ENCODE assay signal across 11 cellular contexts in genomic region chr10:96244354-96244753, GRCh38. TPM values are rescaled to one million over a fixed set of nuclear protein-coding genes. Genes with fewer than 3 reads are reported as not detected.
A peak's percentile ranks its signal among the peaks of the same experiment; 100 is the strongest.
DNase-seq lines count a peak whose midpoint lies in the region; ATAC-seq and TF ChIP-seq lines count a peak whose summit lies in the region.
"Had no signal": no experiment of that assay in that cellular context is flagged by ENCODE, and none has a peak within 500 bp of the region (broad histone marks: within the 10 kb centered on the region; RNA-seq: fewer than 3 reads in every experiment).

No MANE protein-coding gene starts in this region.

- no peak overlapping the region for H3K4me3 Mint-ChIP-seq in naive thymus-derived CD4-positive, alpha-beta T cell
- H3K4me3 Mint-ChIP-seq in Caco-2 (ENCODE audit: unreplicated experiment) = no peak overlapping the region
- no peak overlapping the region for H3K4me3 Mint-ChIP-seq in activated CD8-positive, alpha-beta T cell treated with anti-CD3 and anti-CD28 coated beads, Interleukin-2, amount 10 ng/mL, durations not matched to agents 7 days and 5 days

- BruUV-seq in Caco-2 (replicated peaks; lab: Mats Ljungman, UMichigan) = no TSS peak

- H3K27me3 ChIP-seq in naive thymus-derived CD4-positive, alpha-beta T cell (ENCODE audit: control insufficient read depth in 2 of 2, insufficient read depth in 2 of 2, low read length in 2 of 2) = no peaks in the 10 kb centered on the region
- H3K27me3 ChIP-seq in Caco-2 (replicated peaks; ENCODE audit: control insufficient read depth, insufficient read depth, low read length) = no peaks in the 10 kb centered on the region

- H3K36me3 Mint-ChIP-seq in naive thymus-derived CD4-positive, alpha-beta T cell = peaks cover 0 to 5% (median 0%) of the 10 kb centered on the region in 5 donors
- no peaks in the 10 kb centered on the region for H3K36me3 Mint-ChIP-seq in Caco-2 (ENCODE audit: insufficient read depth, unreplicated experiment)
- H3K36me3 Mint-ChIP-seq in activated CD8-positive, alpha-beta T cell treated with anti-CD3 and anti-CD28 coated beads, Interleukin-2, amount 10 ng/mL, durations not matched to agents 7 days and 5 days (ENCODE audit: low read depth) = no peaks in the 10 kb centered on the region

- peaks cover 0 to 9% (median 0%) of the 10 kb centered on the region in 5 donors for H3K27me3 Mint-ChIP-seq in naive thymus-derived CD4-positive, alpha-beta T cell
- H3K27me3 Mint-ChIP-seq in Caco-2 (ENCODE audit: insufficient read depth, unreplicated experiment) = no peaks in the 10 kb centered on the region
- H3K27me3 Mint-ChIP-seq in activated CD8-positive, alpha-beta T cell treated with anti-CD3 and anti-CD28 coated beads, Interleukin-2, amount 10 ng/mL, durations not matched to agents 7 days and 5 days (ENCODE audit: low read depth) = peaks cover 9% of the 10 kb centered on the region

- H3K27ac ChIP-seq in naive thymus-derived CD4-positive, alpha-beta T cell (ENCODE audit: low read depth, low read length) = no peak overlapping the region

- no peak for TF ChIP-seq CTCF in Caco-2 (IDR thresholded peaks at IDR 0.05; ENCODE audit: insufficient read depth in 1 of 2, low read depth in 1 of 2, low read length in 1 of 2, severe bottlenecking in 1 of 2, unreplicated experiment in 1 of 2)

- no peaks in the 10 kb centered on the region for H3K4me1 ChIP-seq in naive thymus-derived CD4-positive, alpha-beta T cell (ENCODE audit: control insufficient read depth in 2 of 2, insufficient read depth in 2 of 2, low read length in 2 of 2)
- H3K4me1 ChIP-seq in Caco-2 = peaks cover 16% of the 10 kb centered on the region; the same call in 1 of the 2 replicates

- ATAC-seq in GM18868 (IDR thresholded peaks at IDR 0.05; ENCODE audit: unreplicated experiment) = peak; percentile 98
- ATAC-seq in GM21737 (IDR thresholded peaks at IDR 0.05; ENCODE audit: unreplicated experiment) = peak; percentile 98
- ATAC-seq in HG03442 (IDR thresholded peaks at IDR 0.05; ENCODE audit: unreplicated experiment) = peak; percentile 95
- peak; percentile 54 for ATAC-seq in naive thymus-derived CD4-positive, alpha-beta T cell
- ATAC-seq in activated CD8-positive, alpha-beta T cell treated with anti-CD3 and anti-CD28 coated beads, Interleukin-2, amount 10 ng/mL, durations not matched to agents 7 days and 5 days = no peak

- CTCF ChIA-PET in naive thymus-derived CD4-positive, alpha-beta T cell (lab: Charles Lee) = no interaction called here
- CTCF ChIA-PET in Caco-2 (lab: Charles Lee) = no interaction called here
- CTCF ChIA-PET in activated CD8-positive, alpha-beta T cell treated with anti-CD3 and anti-CD28 coated beads, Interleukin-2, amount 10 ng/mL, durations not matched to agents 7 days and 5 days (lab: Charles Lee) = interaction anchor here (1.5 to 2.2 kb wide), 2 partner anchors 10 to 15 kb away, joined by 3 to 11 read pairs; no protein-coding TSS in a partner anchor

- H3K9me3 Mint-ChIP-seq in naive thymus-derived CD4-positive, alpha-beta T cell = peaks cover 0 to 3% (median 0%) of the 10 kb centered on the region in 11 donors
- H3K9me3 Mint-ChIP-seq in Caco-2 (ENCODE audit: unreplicated experiment) = no peaks in the 10 kb centered on the region
- no peaks in the 10 kb centered on the region for H3K9me3 Mint-ChIP-seq in activated CD8-positive, alpha-beta T cell treated with anti-CD3 and anti-CD28 coated beads, Interleukin-2, amount 10 ng/mL, durations not matched to agents 7 days and 5 days (ENCODE audit: insufficient read depth)

- intact Hi-C loops in naive thymus-derived CD4-positive, alpha-beta T cell (cut with micrococcal nuclease) = no loop called here
- intact Hi-C loops in head of caudate nucleus (cut with DNase I) (no loop called here), Caco-2 (cut with micrococcal nuclease; ENCODE audit: unreplicated experiment) (no loop called here)

- H3K27ac Mint-ChIP-seq in naive thymus-derived CD4-positive, alpha-beta T cell = no peak overlapping the region
- no peak overlapping the region for H3K27ac Mint-ChIP-seq in Caco-2 (ENCODE audit: unreplicated experiment)
- H3K27ac Mint-ChIP-seq in activated CD8-positive, alpha-beta T cell treated with anti-CD3 and anti-CD28 coated beads, Interleukin-2, amount 10 ng/mL, durations not matched to agents 7 days and 5 days = no peak overlapping the region

- H3K4me1 Mint-ChIP-seq in naive thymus-derived CD4-positive, alpha-beta T cell = no peaks in the 10 kb centered on the region
- no peaks in the 10 kb centered on the region for H3K4me1 Mint-ChIP-seq in Caco-2 (ENCODE audit: low read depth, unreplicated experiment)
- no peaks in the 10 kb centered on the region for H3K4me1 Mint-ChIP-seq in activated CD8-positive, alpha-beta T cell treated with anti-CD3 and anti-CD28 coated beads, Interleukin-2, amount 10 ng/mL, durations not matched to agents 7 days and 5 days (ENCODE audit: low read depth)

- H3K9me3 ChIP-seq in naive thymus-derived CD4-positive, alpha-beta T cell (ENCODE audit: control insufficient read depth in 2 of 3, low read length in 3 of 3) = no peaks in the 10 kb centered on the region
- H3K9me3 ChIP-seq in Caco-2 = no peaks in the 10 kb centered on the region

- POLR2A ChIA-PET in naive thymus-derived CD4-positive, alpha-beta T cell (lab: Charles Lee) = no interaction called here
- POLR2A ChIA-PET in Caco-2 (lab: Charles Lee) = no interaction called here
- POLR2A ChIA-PET in activated CD8-positive, alpha-beta T cell treated with anti-CD3 and anti-CD28 coated beads, Interleukin-2, amount 10 ng/mL, durations not matched to agents 7 days and 5 days (lab: Charles Lee) = no interaction called here

- no peak overlapping the region for H3K4me3 ChIP-seq in naive thymus-derived CD4-positive, alpha-beta T cell (ENCODE audit: low read length)
- no peak overlapping the region for H3K4me3 ChIP-seq in Caco-2 (ENCODE audit: low read depth, low read length)

- no peak for DNase-seq in naive thymus-derived CD4-positive, alpha-beta T cell
- no peak for DNase-seq in ecto neural progenitor cell (ENCODE audit: low spot score)
- no peak for DNase-seq in head of caudate nucleus
- no peak for DNase-seq in Caco-2
- no peak for DNase-seq in activated CD8-positive, alpha-beta T cell treated with anti-CD3 and anti-CD28 coated beads, Interleukin-2, amount 10 ng/mL, durations not matched to agents 7 days and 5 days
- DNase-seq: activated CD4-positive, alpha-beta T cell treated with anti-CD3 and anti-CD28 coated beads, Interleukin-2, amount 50 U/mL, for 1 hour; hypothalamus had no signal

- no peaks in the 10 kb centered on the region for H3K36me3 ChIP-seq in naive thymus-derived CD4-positive, alpha-beta T cell (ENCODE audit: control insufficient read depth in 2 of 3, insufficient read depth in 3 of 3, low read length in 3 of 3)
- no peaks in the 10 kb centered on the region for H3K36me3 ChIP-seq in Caco-2 (ENCODE audit: control insufficient read depth, insufficient read depth, low read length)

RNA-seq across cellular contexts. Expression of gene BLNK, which starts 27.0 kb away (rescaled TPM):
- total RNA-seq in naive thymus-derived CD4-positive, alpha-beta T cell = 1 to 10 TPM in 2 of 5 experiments, under 1 TPM in 2, not detected in 1; 0.54 to 6.5 (median 1.5) TPM
- polyA plus RNA-seq in naive thymus-derived CD4-positive, alpha-beta T cell = under 1 TPM; 0.17 to 0.18 TPM
- 0.30 and 0.36 TPM in 2 replicates for total RNA-seq in Caco-2 (2022)
- total RNA-seq in activated CD8-positive, alpha-beta T cell treated with anti-CD3 and anti-CD28 coated beads, Interleukin-2, amount 10 ng/mL, durations not matched to agents 7 days and 5 days = not detected

RNA-seq across cellular contexts. Expression of gene DNTT, which starts 59.9 kb away (rescaled TPM):
- total RNA-seq in naive thymus-derived CD4-positive, alpha-beta T cell = under 1 TPM in 2 of 5 experiments, not detected in 3; 0.19 to 0.24 TPM
- 1 to 10 TPM; 3.7 to 5.0 TPM for polyA plus RNA-seq in naive thymus-derived CD4-positive, alpha-beta T cell
- total RNA-seq in Caco-2 (2022) = not detected in 2 replicates
- total RNA-seq in activated CD8-positive, alpha-beta T cell treated with anti-CD3 and anti-CD28 coated beads, Interleukin-2, amount 10 ng/mL, durations not matched to agents 7 days and 5 days = not detected
- total RNA-seq: bronchial epithelial cell had no signal
